In genomic region chr2:238427435-238428162, GRCh38 we compare ENCODE assay signal across 8 cellular contexts. TPM values are rescaled to one million over a fixed set of nuclear protein-coding genes. Genes with fewer than 3 reads are reported as not detected.
DNase-seq lines count a peak whose midpoint lies in the region; ATAC-seq and TF ChIP-seq lines count a peak whose summit lies in the region.

No MANE protein-coding gene starts in this region.

- peak overlapping the region; percentile 93 for H3K4me3 Mint-ChIP-seq in activated naive CD8-positive, alpha-beta T cell

- peak; percentile 6 for ATAC-seq in HG03135 (IDR thresholded peaks at IDR 0.05; ENCODE audit: unreplicated experiment)

- H3K4me1 ChIP-seq in iPS-15b (ENCODE audit: control insufficient read depth, insufficient read depth, low read length) (peaks cover 3% of the 10 kb centered on the region), stomach (peaks cover 29 to 54% (median 39%) of the 10 kb centered on the region in 4 donors)

- peak overlapping the region; percentile 90 for H3K9ac ChIP-seq in iPS-15b (ENCODE audit: low read depth, low read length)

- H3K36me3 Mint-ChIP-seq in activated naive CD8-positive, alpha-beta T cell, result peaks cover 10% of the 10 kb centered on the region

- TF ChIP-seq POLR2A in stomach (IDR thresholded peaks at IDR 0.05), result no peak

- no peaks in the 10 kb centered on the region for H3K27me3 Mint-ChIP-seq in activated naive CD8-positive, alpha-beta T cell

- peaks cover 51% of the 10 kb centered on the region for H3K4me1 Mint-ChIP-seq in activated naive CD8-positive, alpha-beta T cell (ENCODE audit: low read depth)

- TF ChIP-seq EP300 in stomach (IDR thresholded peaks at IDR 0.05), result no peak

- H3K4me3 ChIP-seq in GM12875 (ENCODE audit: low read depth, low read length) (peak overlapping the region; percentile 76), iPS-15b (ENCODE audit: low read depth, low read length) (peak overlapping the region; percentile 98), stomach (peak overlapping the region; percentile 77 to 98 (median 92))

- peak overlapping the region; percentile 91 to 97 (median 94) for H3K27ac ChIP-seq in stomach

- H3K9me3 Mint-ChIP-seq in activated naive CD8-positive, alpha-beta T cell (ENCODE audit: low read depth), result peaks cover 6% of the 10 kb centered on the region

- intact Hi-C loops in stomach (cut with DNase I; ENCODE audit: low total_unique reads), result no loop called here

- H3K27ac Mint-ChIP-seq in activated naive CD8-positive, alpha-beta T cell, result peak overlapping the region; percentile 95

- H3K9me3 ChIP-seq in iPS-15b (ENCODE audit: control insufficient read depth, insufficient read depth, low read length) (no peaks in the 10 kb centered on the region), stomach (peaks cover 0 to 5% (median 1%) of the 10 kb centered on the region in 4 donors)

- no peak for TF ChIP-seq CTCF in GM12875 (IDR thresholded peaks at IDR 0.05; ENCODE audit: borderline replicate concordance, insufficient read depth, low read depth, low read length)
- TF ChIP-seq CTCF in stomach (IDR thresholded peaks at IDR 0.05), result no peak

- DNase-seq in stomach (peak; percentile 18), SW480 (ENCODE audit: low spot score) (no peak), LoVo (ENCODE audit: low spot score) (no peak), NCI-H1930 (lab: John Stamatoyannopoulos, UW) (no peak)

- no peaks in the 10 kb centered on the region for H3K36me3 ChIP-seq in iPS-15b (ENCODE audit: control insufficient read depth, insufficient read depth, low read length)
- H3K36me3 ChIP-seq in stomach, result peaks cover 0 to 8% (median 3%) of the 10 kb centered on the region in 4 donors

- 6 to 11% (median 7%) methylated on average over 14 to 20 of the region's 20 CpGs for WGBS in stomach, 5 donors

- no peaks in the 10 kb centered on the region for H3K27me3 ChIP-seq in iPS-15b (ENCODE audit: control insufficient read depth, insufficient read depth, low read length)
- no peaks in the 10 kb centered on the region for H3K27me3 ChIP-seq in stomach

RNA-seq across cellular contexts. Expression of gene ASB1, which starts 0.9 kb away (rescaled TPM):
- total RNA-seq in stomach, result 10 to 100 TPM; 10.7 to 36.8 (median 20.6) TPM
- 10 to 100 TPM; 15.4 to 20.6 (median 16.5) TPM for polyA plus RNA-seq in stomach
